In the genomic region with DNA sequence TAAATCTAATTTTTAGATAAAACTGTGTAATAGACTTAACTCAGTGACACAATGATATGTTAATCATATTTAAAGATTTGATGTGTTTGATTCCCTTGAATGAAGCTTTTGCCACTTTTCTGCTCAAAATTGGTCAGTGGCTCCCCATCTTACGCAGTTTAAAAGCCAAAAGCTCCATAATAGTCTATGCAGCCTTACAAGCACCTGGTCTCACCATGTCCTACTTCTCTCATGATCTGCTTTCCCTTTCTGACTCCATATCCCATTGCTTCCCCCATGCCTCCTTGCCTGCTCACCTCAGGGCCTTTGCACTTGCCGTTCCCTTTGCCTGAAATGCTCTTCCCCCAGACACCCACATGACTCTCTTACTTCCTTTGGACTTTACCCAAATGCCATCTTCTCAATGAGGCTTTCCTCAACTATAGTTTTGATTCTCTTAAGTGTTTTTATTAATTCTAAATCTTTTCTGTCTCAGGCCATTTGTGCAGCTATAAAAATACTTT, we compare ENCODE assay signal across 3 cellular contexts.
TF ChIP-seq lines count a peak whose summit lies in the region.

No MANE protein-coding gene starts in this region.

TF ChIP-seq in IMR-90, 13 proteins besides CTCF, POLR2A, EP300 and RAD21:
- TF ChIP-seq MAZ (IDR thresholded peaks at IDR 0.05; ENCODE audit: borderline replicate concordance, low read depth, low read length) (no peak), CHD1 (IDR thresholded peaks at IDR 0.05; ENCODE audit: low read depth, low read length) (no peak), BHLHE40 (IDR thresholded peaks at IDR 0.05; ENCODE audit: low read depth, low read length) (no peak), MAFK (IDR thresholded peaks at IDR 0.05; ENCODE audit: low read depth, low read length) (no peak), SMC3 (IDR thresholded peaks at IDR 0.05; ENCODE audit: low read depth, low read length) (no peak), RCOR1 (IDR thresholded peaks at IDR 0.05; ENCODE audit: insufficient replicate concordance, low read length) (no peak), MXI1 (IDR thresholded peaks at IDR 0.05; ENCODE audit: borderline replicate concordance, low read depth, low read length) (no peak), RFX5 (IDR thresholded peaks at IDR 0.05; ENCODE audit: low read depth, low read length) (no peak), NFE2L2 (IDR thresholded peaks at IDR 0.05; ENCODE audit: low read depth, low read length) (no peak), CEBPB (IDR thresholded peaks at IDR 0.05; ENCODE audit: low read depth, low read length) (no peak)
- TF ChIP-seq, protein P1, sequence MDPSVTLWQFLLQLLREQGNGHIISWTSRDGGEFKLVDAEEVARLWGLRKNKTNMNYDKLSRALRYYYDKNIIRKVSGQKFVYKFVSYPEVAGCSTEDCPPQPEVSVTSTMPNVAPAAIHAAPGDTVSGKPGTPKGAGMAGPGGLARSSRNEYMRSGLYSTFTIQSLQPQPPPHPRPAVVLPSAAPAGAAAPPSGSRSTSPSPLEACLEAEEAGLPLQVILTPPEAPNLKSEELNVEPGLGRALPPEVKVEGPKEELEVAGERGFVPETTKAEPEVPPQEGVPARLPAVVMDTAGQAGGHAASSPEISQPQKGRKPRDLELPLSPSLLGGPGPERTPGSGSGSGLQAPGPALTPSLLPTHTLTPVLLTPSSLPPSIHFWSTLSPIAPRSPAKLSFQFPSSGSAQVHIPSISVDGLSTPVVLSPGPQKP (IDR thresholded peaks at IDR 0.05; ENCODE audit: borderline replicate concordance, low read depth, low read length): no peak
- TF ChIP-seq, protein P2, sequence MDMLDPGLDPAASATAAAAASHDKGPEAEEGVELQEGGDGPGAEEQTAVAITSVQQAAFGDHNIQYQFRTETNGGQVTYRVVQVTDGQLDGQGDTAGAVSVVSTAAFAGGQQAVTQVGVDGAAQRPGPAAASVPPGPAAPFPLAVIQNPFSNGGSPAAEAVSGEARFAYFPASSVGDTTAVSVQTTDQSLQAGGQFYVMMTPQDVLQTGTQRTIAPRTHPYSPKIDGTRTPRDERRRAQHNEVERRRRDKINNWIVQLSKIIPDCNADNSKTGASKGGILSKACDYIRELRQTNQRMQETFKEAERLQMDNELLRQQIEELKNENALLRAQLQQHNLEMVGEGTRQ (IDR thresholded peaks at IDR 0.05; ENCODE audit: low read depth, low read length): no peak

TF ChIP-seq in H1, 55 proteins besides CTCF, POLR2A, EP300 and RAD21:
- TF ChIP-seq, protein P3, sequence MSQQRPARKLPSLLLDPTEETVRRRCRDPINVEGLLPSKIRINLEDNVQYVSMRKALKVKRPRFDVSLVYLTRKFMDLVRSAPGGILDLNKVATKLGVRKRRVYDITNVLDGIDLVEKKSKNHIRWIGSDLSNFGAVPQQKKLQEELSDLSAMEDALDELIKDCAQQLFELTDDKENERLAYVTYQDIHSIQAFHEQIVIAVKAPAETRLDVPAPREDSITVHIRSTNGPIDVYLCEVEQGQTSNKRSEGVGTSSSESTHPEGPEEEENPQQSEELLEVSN (IDR thresholded peaks at IDR 0.05): no peak
- TF ChIP-seq CHD1 (IDR thresholded peaks at IDR 0.05; ENCODE audit: low read depth, low read length): no peak
- 0 out of 2 replicates have a peak, but pooled peaks have one; percentile 12 for TF ChIP-seq KDM1A (IDR thresholded peaks at IDR 0.05; ENCODE audit: borderline replicate concordance, low read length)

TF ChIP-seq in neural cell, 6 proteins besides CTCF, POLR2A, EP300 and RAD21:
- TF ChIP-seq POLR2AphosphoS5 (IDR thresholded peaks at IDR 0.05) (no peak), EZH2 (IDR thresholded peaks at IDR 0.05; ENCODE audit: borderline replicate concordance, insufficient read depth, low read length, poor library complexity, severe bottlenecking) (no peak), TAF1 (IDR thresholded peaks at IDR 0.05; ENCODE audit: low read depth) (no peak), MXI1 (conservative IDR thresholded peaks at IDR 0.05; ENCODE audit: poor library complexity, severe bottlenecking) (no peak), SMC3 (conservative IDR thresholded peaks at IDR 0.05; ENCODE audit: poor library complexity) (no peak)
- TF ChIP-seq, protein P4, sequence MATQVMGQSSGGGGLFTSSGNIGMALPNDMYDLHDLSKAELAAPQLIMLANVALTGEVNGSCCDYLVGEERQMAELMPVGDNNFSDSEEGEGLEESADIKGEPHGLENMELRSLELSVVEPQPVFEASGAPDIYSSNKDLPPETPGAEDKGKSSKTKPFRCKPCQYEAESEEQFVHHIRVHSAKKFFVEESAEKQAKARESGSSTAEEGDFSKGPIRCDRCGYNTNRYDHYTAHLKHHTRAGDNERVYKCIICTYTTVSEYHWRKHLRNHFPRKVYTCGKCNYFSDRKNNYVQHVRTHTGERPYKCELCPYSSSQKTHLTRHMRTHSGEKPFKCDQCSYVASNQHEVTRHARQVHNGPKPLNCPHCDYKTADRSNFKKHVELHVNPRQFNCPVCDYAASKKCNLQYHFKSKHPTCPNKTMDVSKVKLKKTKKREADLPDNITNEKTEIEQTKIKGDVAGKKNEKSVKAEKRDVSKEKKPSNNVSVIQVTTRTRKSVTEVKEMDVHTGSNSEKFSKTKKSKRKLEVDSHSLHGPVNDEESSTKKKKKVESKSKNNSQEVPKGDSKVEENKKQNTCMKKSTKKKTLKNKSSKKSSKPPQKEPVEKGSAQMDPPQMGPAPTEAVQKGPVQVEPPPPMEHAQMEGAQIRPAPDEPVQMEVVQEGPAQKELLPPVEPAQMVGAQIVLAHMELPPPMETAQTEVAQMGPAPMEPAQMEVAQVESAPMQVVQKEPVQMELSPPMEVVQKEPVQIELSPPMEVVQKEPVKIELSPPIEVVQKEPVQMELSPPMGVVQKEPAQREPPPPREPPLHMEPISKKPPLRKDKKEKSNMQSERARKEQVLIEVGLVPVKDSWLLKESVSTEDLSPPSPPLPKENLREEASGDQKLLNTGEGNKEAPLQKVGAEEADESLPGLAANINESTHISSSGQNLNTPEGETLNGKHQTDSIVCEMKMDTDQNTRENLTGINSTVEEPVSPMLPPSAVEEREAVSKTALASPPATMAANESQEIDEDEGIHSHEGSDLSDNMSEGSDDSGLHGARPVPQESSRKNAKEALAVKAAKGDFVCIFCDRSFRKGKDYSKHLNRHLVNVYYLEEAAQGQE (IDR thresholded peaks at IDR 0.05; ENCODE audit: borderline replicate concordance): no peak
